In genomic region chr2:239369631-239370161, GRCh38 we compare ENCODE assay signal across 8 cellular contexts. TPM values are rescaled to one million over a fixed set of nuclear protein-coding genes. Genes with fewer than 3 reads are reported as not detected.
A peak's percentile ranks its signal among the peaks of the same experiment; 100 is the strongest.
DNase-seq lines count a peak whose midpoint lies in the region; ATAC-seq and TF ChIP-seq lines count a peak whose summit lies in the region.

No MANE protein-coding gene starts in this region.

- ATAC-seq in HG02588 (IDR thresholded peaks at IDR 0.05; ENCODE audit: unreplicated experiment), result peak; percentile 71
- ATAC-seq in sciatic nerve, result peak; percentile 49

- in situ Hi-C loops in GM13977 (cut with MboI; ENCODE audit: low pct_unique_long_range_greater_than_20kb, low sequenced_read_pairs, unreplicated experiment), result no loop called here

- TF ChIP-seq CTCF in GM13977 (IDR thresholded peaks at IDR 0.05; ENCODE audit: extremely low read depth, insufficient read depth, missing control alignments), result no peak

- intact Hi-C loops in sciatic nerve (cut with DNase I), result no loop called here

- DNase-seq in GM13977 (ENCODE audit: low spot score), result peak; percentile 85
- DNase-seq in RPMI7951 (ENCODE audit: low read depth), result peak; percentile 85
- peak; percentile 78 for DNase-seq in activated naive CD4-positive, alpha-beta T cell treated with anti-CD3 and anti-CD28 coated beads, Interleukin-2, amount 50 U/mL, for 16 hours
- peak; percentile 58 for DNase-seq in sciatic nerve (ENCODE audit: low spot score)
- DNase-seq in HT-29 (ENCODE audit: low spot score), result no peak
- DNase-seq in COLO668 (lab: John Stamatoyannopoulos, UW; ENCODE audit: unreplicated experiment), result no peak
- no peak for DNase-seq in NCI-H526 (lab: John Stamatoyannopoulos, UW)

RNA-seq across cellular contexts. Expression of gene HDAC4, which starts 31.1 kb away (rescaled TPM):
- 4.6 and 5.5 TPM in 2 replicates for total RNA-seq in RPMI7951 (2014; rRNA removed; shearing (Covaris generic))
- total RNA-seq in sciatic nerve, result 99.5 TPM
- 16.0 and 19.9 TPM in 2 replicates for total RNA-seq in HT-29 (2014; rRNA removed; shearing (Covaris generic))

Comparison
In these comparisons a context has a peak if more than half of its experiments do, and no peak if none do; other contexts are left out.
1. DNase-seq: peak in GM13977 (single experiment), RPMI7951 (single experiment), activated naive CD4-positive, alpha-beta T cell treated with anti-CD3 and anti-CD28 coated beads, Interleukin-2, amount 50 U/mL, for 16 hours (single experiment) and sciatic nerve (single experiment); none in HT-29 (single experiment), COLO668 (single experiment) and NCI-H526 (0 of 2).